9 cellular contexts compared by ENCODE assay signal in genomic region chr17:7705269-7706255, GRCh38. TPM values are rescaled to one million over a fixed set of nuclear protein-coding genes. Genes with fewer than 3 reads are reported as not detected.
A peak's percentile ranks its signal among the peaks of the same experiment; 100 is the strongest.
DNase-seq lines count a peak whose midpoint lies in the region; ATAC-seq and TF ChIP-seq lines count a peak whose summit lies in the region.
"Had no signal": no experiment of that assay in that cellular context is flagged by ENCODE, and none has a peak within 500 bp of the region (broad histone marks: within the 10 kb centered on the region; RNA-seq: fewer than 3 reads in every experiment).

No MANE protein-coding gene starts in this region.

- no peak overlapping the region for H2AK5ac ChIP-seq in trophoblast cell (ENCODE audit: low read length)

- H3K4me3 Mint-ChIP-seq in Caco-2 (ENCODE audit: unreplicated experiment): peak overlapping the region; percentile 73

- no peak for ATAC-seq in GM21529 (IDR thresholded peaks at IDR 0.05; ENCODE audit: unreplicated experiment)
- ATAC-seq in GM21723 (IDR thresholded peaks at IDR 0.05; ENCODE audit: unreplicated experiment): no peak
- ATAC-seq in HG03460 (IDR thresholded peaks at IDR 0.05; ENCODE audit: unreplicated experiment): no peak

- no peak overlapping the region for H4K12ac ChIP-seq in trophoblast cell (ENCODE audit: low read depth, low read length)

- no peaks in the 10 kb centered on the region for H3K79me1 ChIP-seq in trophoblast cell (ENCODE audit: low read length)

- peak overlapping the region; percentile 55 for H3K14ac ChIP-seq in trophoblast cell (ENCODE audit: low read length)

- no peak overlapping the region for H2BK12ac ChIP-seq in trophoblast cell (ENCODE audit: low read length)

- H2AFZ ChIP-seq in trophoblast cell (ENCODE audit: insufficient read depth, low read length, poor library complexity): peak overlapping the region; percentile 55

- H3K27ac Mint-ChIP-seq in Caco-2 (ENCODE audit: unreplicated experiment): no peak overlapping the region

- H3K27ac ChIP-seq in trophoblast cell (ENCODE audit: low read depth, low read length): no peak overlapping the region

- peak overlapping the region; percentile 49 for H4K91ac ChIP-seq in trophoblast cell (ENCODE audit: low read depth, low read length)

- no peaks in the 10 kb centered on the region for H3K27me3 Mint-ChIP-seq in Caco-2 (ENCODE audit: insufficient read depth, unreplicated experiment)

- TF ChIP-seq CTCF in Caco-2 (IDR thresholded peaks at IDR 0.05; ENCODE audit: insufficient read depth in 1 of 2, low read depth in 1 of 2, low read length in 1 of 2, severe bottlenecking in 1 of 2, unreplicated experiment in 1 of 2) (no peak), fibroblast of pulmonary artery (IDR thresholded peaks at IDR 0.05; ENCODE audit: low read length, missing control alignments) (no peak)

- H3K9ac ChIP-seq in trophoblast cell (ENCODE audit: low read length): peak overlapping the region; percentile 23

- H3K4me1 ChIP-seq in Caco-2: no peaks in the 10 kb centered on the region
- H3K4me1 ChIP-seq in trophoblast cell (ENCODE audit: control insufficient read depth in 1 of 2, insufficient read depth in 2 of 2, low read length in 2 of 2): peaks cover 28 to 31% of the 10 kb centered on the region in 2 experiments

- H2BK5ac ChIP-seq in trophoblast cell (ENCODE audit: low read depth, low read length, poor library complexity): no peak overlapping the region

- no TSS peak for BruUV-seq in Caco-2 (replicated peaks; lab: Mats Ljungman, UMichigan)

- no peaks in the 10 kb centered on the region for H3K4me1 Mint-ChIP-seq in Caco-2 (ENCODE audit: low read depth, unreplicated experiment)

- H3K27me3 ChIP-seq in Caco-2 (replicated peaks; ENCODE audit: control insufficient read depth, insufficient read depth, low read length): no peaks in the 10 kb centered on the region
- peaks cover 4% of the 10 kb centered on the region for H3K27me3 ChIP-seq in trophoblast cell (ENCODE audit: insufficient read depth, low read length)

- H3K9me3 ChIP-seq in Caco-2 (no peaks in the 10 kb centered on the region), trophoblast cell (ENCODE audit: insufficient read depth, low read depth, low read length) (no peaks in the 10 kb centered on the region)

- peak overlapping the region; percentile 88 for H3K18ac ChIP-seq in trophoblast cell (ENCODE audit: low read length)

- POLR2A ChIA-PET in Caco-2 (lab: Charles Lee): interaction anchor here (1.0 kb wide), 1 partner anchor 18 kb away, joined by 3 read pairs; the partner anchor contains the start of gene TP53

- H3K4me3 ChIP-seq in Caco-2 (ENCODE audit: low read depth, low read length) (peak overlapping the region; percentile 50), fibroblast of pulmonary artery (replicated peaks; ENCODE audit: low read depth, low read length) (peak overlapping the region; percentile 54), trophoblast cell (ENCODE audit: low read depth, low read length) (peak overlapping the region; percentile 68)

- H3K36me3 Mint-ChIP-seq in Caco-2 (ENCODE audit: insufficient read depth, unreplicated experiment): peaks cover 2% of the 10 kb centered on the region

- WGBS in trophoblast cell (ENCODE audit: extremely low coverage, insufficient coverage, insufficient read length): no CpG with 5 or more reads among the region's 50 CpGs

- H3K23ac ChIP-seq in trophoblast cell (ENCODE audit: low read length): no peak overlapping the region

- no peaks in the 10 kb centered on the region for H3K79me2 ChIP-seq in trophoblast cell (ENCODE audit: control insufficient read depth, insufficient read depth, low read length, poor library complexity)

- no peaks in the 10 kb centered on the region for H3K36me3 ChIP-seq in Caco-2 (ENCODE audit: control insufficient read depth, insufficient read depth, low read length)
- peaks cover 14 to 18% of the 10 kb centered on the region in 2 experiments for H3K36me3 ChIP-seq in trophoblast cell (ENCODE audit: control insufficient read depth in 1 of 2, insufficient read depth in 2 of 2, low read length in 2 of 2)

- intact Hi-C loops in Caco-2 (cut with micrococcal nuclease; ENCODE audit: unreplicated experiment): no loop called here

- H3K4me2 ChIP-seq in trophoblast cell (ENCODE audit: low read length): peak overlapping the region; percentile 68

- no peak overlapping the region for H2BK120ac ChIP-seq in trophoblast cell (ENCODE audit: insufficient read depth, low read length, poor library complexity)

- CTCF ChIA-PET in Caco-2 (lab: Charles Lee): interaction anchor here (3.3 kb wide), 1 partner anchor 11 kb away, joined by 24 read pairs; the partner anchor contains the start of gene DNAH2

- no peak overlapping the region for H3K4ac ChIP-seq in trophoblast cell (ENCODE audit: low read depth, low read length)

- DNase-seq in Caco-2 (no peak), SK-N-DZ (ENCODE audit: low spot score) (peak; percentile 66), fibroblast of pulmonary artery (ENCODE audit: low read depth) (no peak), trophoblast cell (no peak), NOMO-1 treated with DMSO at 0.1 percent for 48 hours (lab: John Stamatoyannopoulos, UW; ENCODE audit: unreplicated experiment) (no peak)
- DNase-seq: SIG-M5 had no signal

- H3K9me3 Mint-ChIP-seq in Caco-2 (ENCODE audit: unreplicated experiment): no peaks in the 10 kb centered on the region

- H4K8ac ChIP-seq in trophoblast cell (ENCODE audit: low read depth, low read length): no peak overlapping the region

RNA-seq across cellular contexts. Expression of gene EFNB3, which starts 0.6 kb away (rescaled TPM):
- total RNA-seq in Caco-2 (2022): 4.1 and 5.1 TPM in 2 replicates
- 14.1 and 15.5 TPM in 2 replicates for polyA plus RNA-seq in SK-N-DZ (2014; cell fraction: cytosol; rRNA removed)
- 17.5 and 17.6 TPM in 2 replicates for polyA plus RNA-seq in SK-N-DZ (2014; cell fraction: nucleus; rRNA removed)
- polyA plus RNA-seq in trophoblast cell (2013): 9.3 TPM in 2 replicates

RNA-seq across cellular contexts. Expression of gene DNAH2, which starts 12.0 kb away (rescaled TPM):
- total RNA-seq in Caco-2 (2022): 1.9 and 2.8 TPM in 2 replicates
- polyA plus RNA-seq in SK-N-DZ (2014; cell fraction: cytosol; rRNA removed): 0.10 TPM in 1 of 2 replicates, not detected in the other
- polyA plus RNA-seq in SK-N-DZ (2014; cell fraction: nucleus; rRNA removed): 0.02 and 0.03 TPM in 2 replicates
- polyA plus RNA-seq in trophoblast cell (2013): 0.03 and 0.05 TPM in 2 replicates

RNA-seq across cellular contexts. Expression of gene WRAP53, which starts 17.3 kb away (rescaled TPM):
- 13.6 and 15.2 TPM in 2 replicates for total RNA-seq in Caco-2 (2022)
- 48.4 and 50.3 TPM in 2 replicates for polyA plus RNA-seq in SK-N-DZ (2014; cell fraction: cytosol; rRNA removed)
- 58.4 and 68.1 TPM in 2 replicates for polyA plus RNA-seq in SK-N-DZ (2014; cell fraction: nucleus; rRNA removed)
- 11.1 and 12.0 TPM in 2 replicates for polyA plus RNA-seq in trophoblast cell (2013)

RNA-seq across cellular contexts. Expression of gene TP53, which starts 18.3 kb away (rescaled TPM):
- total RNA-seq in Caco-2 (2022): 9.2 and 11.1 TPM in 2 replicates
- polyA plus RNA-seq in SK-N-DZ (2014; cell fraction: cytosol; rRNA removed): 82.1 and 97.5 TPM in 2 replicates
- polyA plus RNA-seq in SK-N-DZ (2014; cell fraction: nucleus; rRNA removed): 37.3 and 40.5 TPM in 2 replicates
- 93.7 and 94.5 TPM in 2 replicates for polyA plus RNA-seq in trophoblast cell (2013)

RNA-seq across cellular contexts. Expression of gene ATP1B2, which starts 54.8 kb away (rescaled TPM):
- total RNA-seq in Caco-2 (2022): 0.11 and 0.14 TPM in 2 replicates
- 0.25 and 0.28 TPM in 2 replicates for polyA plus RNA-seq in SK-N-DZ (2014; cell fraction: cytosol; rRNA removed)
- 0.85 and 1.2 TPM in 2 replicates for polyA plus RNA-seq in SK-N-DZ (2014; cell fraction: nucleus; rRNA removed)
- 0.06 and 0.11 TPM in 2 replicates for polyA plus RNA-seq in trophoblast cell (2013)
